In genomic region chr5:59500014-59500413, GRCh38 we compare ENCODE assay signal across 15 cellular contexts.
DNase-seq lines count a peak whose midpoint lies in the region; ATAC-seq and TF ChIP-seq lines count a peak whose summit lies in the region.
"Had no signal": no experiment of that assay in that cellular context is flagged by ENCODE, and none has a peak within 500 bp of the region (broad histone marks: within the 10 kb centered on the region; RNA-seq: fewer than 3 reads in every experiment).

No MANE protein-coding gene starts in this region.

- peak; percentile 3 for DNase-seq in NAMALWA (ENCODE audit: low spot score)
- peak; percentile 45 for DNase-seq in NCI-H524 treated with DMSO at 0.1 percent for 48 hours (lab: John Stamatoyannopoulos, UW)
- peak; percentile 24 to 40 for DNase-seq in fibroblast of lung (ENCODE audit: low read depth in 2 of 2)
- DNase-seq in HK-2 (ENCODE audit: unreplicated experiment) = no peak
- DNase-seq in erythroblast (lab: John Stamatoyannopoulos, UW) = no peak
- DNase-seq in A172 (ENCODE audit: low spot score) = no peak
- DNase-seq: CD4-positive, alpha-beta memory T cell; DND-41; GDM1; GM23248; IMR-90 had no signal

- H3K9me3 ChIP-seq in BLaER1 (peaks cover 6% of the 10 kb centered on the region), fibroblast of lung (ENCODE audit: control insufficient read depth, insufficient read depth, low read depth, low read length) (no peaks in the 10 kb centered on the region)

- H3K4me3 ChIP-seq in BLaER1 (no peak overlapping the region), fibroblast of lung (replicated peaks in 1 of 4; ENCODE audit: control extremely low read depth in 1 of 4, insufficient read depth in 1 of 4, low read depth in 3 of 4, low read length in 4 of 4) (no peak overlapping the region)
- H3K4me3 ChIP-seq: GM23248 had no signal

- no peak for ATAC-seq in HG03095 (IDR thresholded peaks at IDR 0.05; ENCODE audit: unreplicated experiment)
- ATAC-seq: HCT116 had no signal

- no peak overlapping the region for H3K27ac ChIP-seq in BLaER1
- H3K27ac ChIP-seq in fibroblast of lung (ENCODE audit: insufficient read depth, low read length) = no peak overlapping the region
- H3K27ac ChIP-seq: C4-2B, GM23248 had no signal

- no peaks in the 10 kb centered on the region for H3K79me2 ChIP-seq in fibroblast of lung (ENCODE audit: control insufficient read depth, insufficient read depth, low read length)

- no peaks in the 10 kb centered on the region for H4K20me1 ChIP-seq in BLaER1
- no peaks in the 10 kb centered on the region for H4K20me1 ChIP-seq in fibroblast of lung (ENCODE audit: control insufficient read depth, extremely low read depth, insufficient read depth, low read length)

- no peak for TF ChIP-seq POLR2A in erythroblast (IDR thresholded peaks at IDR 0.05; ENCODE audit: low read length)

- H2AFZ ChIP-seq in fibroblast of lung (ENCODE audit: low read length) = no peak overlapping the region
- H2AFZ ChIP-seq: GM23248 had no signal

- peaks cover 11% of the 10 kb centered on the region; the same call in 1 of the 2 replicates for H3K4me1 ChIP-seq in BLaER1
- H3K4me1 ChIP-seq in fibroblast of lung (ENCODE audit: control insufficient read depth, extremely low read depth, insufficient read depth, low read length) = no peaks in the 10 kb centered on the region

- TF ChIP-seq CTCF in fibroblast of lung (conservative IDR thresholded peaks at IDR 0.05 in 1 of 2, IDR thresholded peaks at IDR 0.05 in 1 of 2; ENCODE audit: low read depth in 1 of 2, low read length in 2 of 2) = no peak

- H3K36me3 ChIP-seq in BLaER1 (no peaks in the 10 kb centered on the region), fibroblast of lung (ENCODE audit: control insufficient read depth, insufficient read depth, low read length) (no peaks in the 10 kb centered on the region)

- H3K4me2 ChIP-seq in BLaER1 (peak overlapping the region; percentile 1; the same call in 1 of the 2 replicates), fibroblast of lung (ENCODE audit: extremely low read depth, insufficient read depth, low read length) (no peak overlapping the region)

- no peaks in the 10 kb centered on the region for H3K27me3 ChIP-seq in BLaER1
- no peaks in the 10 kb centered on the region for H3K27me3 ChIP-seq in fibroblast of lung (ENCODE audit: control insufficient read depth, insufficient read depth, low read length)

- H3K9ac ChIP-seq in BLaER1 (no peak overlapping the region), fibroblast of lung (ENCODE audit: insufficient read depth, low read length) (no peak overlapping the region)
- H3K9ac ChIP-seq: GM23248 had no signal

Comparison
In these comparisons a context has a peak if more than half of its experiments do, and no peak if none do; other contexts are left out.
1. DNase-seq: peak in NAMALWA (single experiment), NCI-H524 treated with DMSO at 0.1 percent for 48 hours (single experiment) and fibroblast of lung (2 of 2); none in HK-2 (single experiment), erythroblast (0 of 2) and A172 (single experiment).